ENCODE assay signal across 1 cellular context in the genomic region with DNA sequence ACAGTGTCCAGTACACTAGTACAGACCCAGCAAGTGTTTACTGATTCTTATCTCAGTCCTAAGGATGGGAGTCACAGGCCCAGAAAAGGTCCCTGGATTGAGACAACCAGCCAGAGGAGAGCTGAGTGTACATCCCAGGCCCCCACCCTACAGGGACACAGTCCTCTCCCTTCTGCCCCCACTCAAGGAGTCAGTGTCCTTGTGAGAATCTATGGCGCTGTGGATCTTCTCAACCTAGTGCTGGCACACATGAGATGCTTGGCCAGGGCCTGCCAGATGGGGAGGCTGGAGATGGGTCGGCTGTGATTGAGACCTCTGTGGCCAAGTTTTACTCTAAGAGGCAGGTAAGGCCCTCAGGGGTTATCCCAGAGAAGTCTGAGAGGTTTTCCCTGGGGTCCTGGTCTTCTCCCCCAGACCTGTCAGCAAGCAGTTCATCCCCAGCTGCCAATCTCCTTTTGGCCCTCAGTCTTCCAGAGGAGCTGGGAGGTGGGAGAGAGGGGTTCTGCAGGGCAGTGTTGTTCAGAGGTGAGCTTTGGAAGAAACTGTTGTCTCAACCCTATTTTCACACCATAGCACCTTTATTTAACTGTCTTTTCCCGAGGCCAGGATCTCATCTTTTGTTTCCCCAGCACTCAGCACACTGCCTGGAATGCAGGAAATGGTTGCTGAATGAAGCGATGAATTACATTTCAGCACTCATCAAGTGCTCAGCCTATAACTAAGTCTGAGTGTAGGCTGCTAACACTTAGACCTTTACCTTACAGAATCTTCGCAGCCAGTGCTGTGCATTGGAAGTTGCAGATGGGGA.
TF ChIP-seq lines count a peak whose summit lies in the region.

No MANE protein-coding gene starts in this region.

TF ChIP-seq in HEK293, 187 proteins besides CTCF, POLR2A, EP300 and RAD21 (continued from another document):
- TF ChIP-seq, protein P1, sequence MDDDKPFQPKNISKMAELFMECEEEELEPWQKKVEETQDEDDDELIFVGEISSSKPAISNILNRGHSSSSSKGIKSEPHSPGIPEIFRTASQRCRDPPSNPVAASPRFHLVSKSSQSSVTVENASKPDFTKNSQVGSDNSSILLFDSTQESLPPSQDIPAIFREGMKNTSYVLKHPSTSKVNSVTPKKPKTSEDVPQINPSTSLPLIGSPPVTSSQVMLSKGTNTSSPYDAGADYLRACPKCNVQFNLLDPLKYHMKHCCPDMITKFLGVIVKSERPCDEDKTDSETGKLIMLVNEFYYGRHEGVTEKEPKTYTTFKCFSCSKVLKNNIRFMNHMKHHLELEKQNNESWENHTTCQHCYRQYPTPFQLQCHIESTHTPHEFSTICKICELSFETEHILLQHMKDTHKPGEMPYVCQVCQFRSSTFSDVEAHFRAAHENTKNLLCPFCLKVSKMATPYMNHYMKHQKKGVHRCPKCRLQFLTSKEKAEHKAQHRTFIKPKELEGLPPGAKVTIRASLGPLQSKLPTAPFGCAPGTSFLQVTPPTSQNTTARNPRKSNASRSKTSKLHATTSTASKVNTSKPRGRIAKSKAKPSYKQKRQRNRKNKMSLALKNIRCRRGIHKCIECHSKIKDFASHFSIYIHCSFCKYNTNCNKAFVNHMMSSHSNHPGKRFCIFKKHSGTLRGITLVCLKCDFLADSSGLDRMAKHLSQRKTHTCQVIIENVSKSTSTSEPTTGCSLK (tag by site-specific recombination; IDR thresholded peaks at IDR 0.05) = no peak
- TF ChIP-seq ZBTB17 (tag by site-specific recombination; IDR thresholded peaks at IDR 0.05) = peak; percentile 35
TF ChIP-seq in HEK293: peak in this region for 1.
